Comparison of ENCODE assay signal across 10 cellular contexts in genomic region chr2:43898134-43898957, GRCh38. TPM values are rescaled to one million over a fixed set of nuclear protein-coding genes. Genes with fewer than 3 reads are reported as not detected.
DNase-seq lines count a peak whose midpoint lies in the region; ATAC-seq, FAIRE-seq and TF ChIP-seq lines count a peak whose summit lies in the region.
"Had no signal": no experiment of that assay in that cellular context is flagged by ENCODE, and none has a peak within 500 bp of the region (broad histone marks: within the 10 kb centered on the region; RNA-seq: fewer than 3 reads in every experiment).

No MANE protein-coding gene starts in this region.

- no peak overlapping the region for H3K4me3 Mint-ChIP-seq in activated naive CD8-positive, alpha-beta T cell treated with anti-CD3 and anti-CD28 coated beads, Interleukin-2, amount 50 U/mL, for 24 hours
- H3K4me3 Mint-ChIP-seq: central memory CD8-positive, alpha-beta T cell had no signal

- H4K20me1 ChIP-seq in HepG2 (ENCODE audit: insufficient read depth, low read length) = no peaks in the 10 kb centered on the region

- H3K4me1 Mint-ChIP-seq in activated naive CD8-positive, alpha-beta T cell treated with anti-CD3 and anti-CD28 coated beads, Interleukin-2, amount 50 U/mL, for 24 hours = no peaks in the 10 kb centered on the region
- H3K4me1 Mint-ChIP-seq: central memory CD8-positive, alpha-beta T cell had no signal

- peak; percentile 47 for TF ChIP-seq CTCF in BE2C (IDR thresholded peaks at IDR 0.05; ENCODE audit: low read depth, low read length)
- TF ChIP-seq CTCF in LNCaP clone FGC (IDR thresholded peaks at IDR 0.05; ENCODE audit: control insufficient read depth, extremely low read depth, insufficient read depth) = peak; percentile 39
- TF ChIP-seq CTCF in WERI-Rb-1 (IDR thresholded peaks at IDR 0.05; ENCODE audit: low read depth, low read length) = peak; percentile 55
- peak; percentile 59 for TF ChIP-seq CTCF in HepG2 (CRISPR knock-in tag; IDR thresholded peaks at IDR 0.05)
- TF ChIP-seq CTCF in RWPE1 (conservative IDR thresholded peaks at IDR 0.05; ENCODE audit: low read depth) = no peak
- no peak for TF ChIP-seq CTCF in omental fat pad (IDR thresholded peaks at IDR 0.05)

- H3K9ac ChIP-seq in HepG2 (ENCODE audit: insufficient read depth, low read depth, low read length) = no peak overlapping the region

- H2AFZ ChIP-seq in HepG2 (ENCODE audit: low read length) = no peak overlapping the region

- TF ChIP-seq EP300 in HepG2 (IDR thresholded peaks at IDR 0.05; ENCODE audit: low read depth in 2 of 2, low read length in 2 of 2) = no peak
- TF ChIP-seq EP300 in HepG2 (CRISPR knock-in tag; IDR thresholded peaks at IDR 0.05; ENCODE audit: borderline replicate concordance) = no peak

- TF ChIP-seq RAD21 in HepG2 (CRISPR knock-in tag; IDR thresholded peaks at IDR 0.05) = no peak

- POLR2A ChIA-PET in HepG2 (lab: Yijun Ruan, JAX) (no interaction called here), RWPE1 (lab: Yijun Ruan, JAX; ENCODE audit: low non-redundant PET) (no interaction called here)

- no peaks in the 10 kb centered on the region for H3K9me3 ChIP-seq in BE2C
- no peaks in the 10 kb centered on the region for H3K9me3 ChIP-seq in WERI-Rb-1 (ENCODE audit: severe bottlenecking)
- H3K9me3 ChIP-seq in HepG2 (ENCODE audit: low read length) = no peaks in the 10 kb centered on the region

- in situ Hi-C loops in HepG2 (cut with HindIII; ENCODE audit: extremely low pct_ligation_motif_present, low pct_unique_long_range_greater_than_20kb) = no loop called here

- BruUV-seq in HepG2 (replicated peaks; lab: Mats Ljungman, UMichigan) = no TSS peak

- H3K36me3 ChIP-seq in BE2C (peaks cover 90% of the 10 kb centered on the region), WERI-Rb-1 (peaks cover 83% of the 10 kb centered on the region), HepG2 (replicated peaks in 1 of 2; ENCODE audit: control insufficient read depth in 1 of 2, insufficient read depth in 2 of 2, low read length in 2 of 2) (peaks cover 18 to 80% of the 10 kb centered on the region in 2 experiments)

- intact Hi-C loops in HepG2 (cut with micrococcal nuclease; ENCODE audit: unreplicated experiment) = no loop called here

- TF ChIP-seq POLR2A in HepG2 (IDR thresholded peaks at IDR 0.05; ENCODE audit: insufficient read depth in 1 of 2, low read depth in 2 of 2, low read length in 2 of 2) = no peak

- H3K27me3 ChIP-seq in BE2C (no peaks in the 10 kb centered on the region), WERI-Rb-1 (ENCODE audit: insufficient read depth, low read depth, severe bottlenecking) (no peaks in the 10 kb centered on the region), HepG2 (ENCODE audit: control insufficient read depth in 1 of 2, insufficient read depth in 2 of 2, low read length in 2 of 2) (no peaks in the 10 kb centered on the region)

- CTCF ChIA-PET in HepG2 (lab: Yijun Ruan, JAX; ENCODE audit: low intra/inter-chr PET ratio, low total read pairs) = interaction anchor here (1.4 kb wide), 1 partner anchor 20 kb away, joined by 4 read pairs; no protein-coding TSS in a partner anchor
- CTCF ChIA-PET in RWPE1 (lab: Yijun Ruan, JAX) = no interaction called here

- no peak overlapping the region for H3K4me2 ChIP-seq in HepG2 (ENCODE audit: low read depth, low read length)

- ATAC-seq in HepG2 (peak; percentile 79), omental fat pad (ENCODE audit: low FRiP score) (no peak)
- no peak for ATAC-seq in activated naive CD8-positive, alpha-beta T cell treated with anti-CD3 and anti-CD28 coated beads, Interleukin-2, amount 50 U/mL, for 24 hours

- no peak for FAIRE-seq in HepG2 (lab: Jason Lieb, UNC)

- peaks cover 75% of the 10 kb centered on the region for H3K36me3 Mint-ChIP-seq in activated naive CD8-positive, alpha-beta T cell treated with anti-CD3 and anti-CD28 coated beads, Interleukin-2, amount 50 U/mL, for 24 hours (ENCODE audit: low read depth)

- H3K79me2 ChIP-seq in HepG2 (ENCODE audit: insufficient read depth, low read length) = no peaks in the 10 kb centered on the region

- H3K27me3 Mint-ChIP-seq in activated naive CD8-positive, alpha-beta T cell treated with anti-CD3 and anti-CD28 coated beads, Interleukin-2, amount 50 U/mL, for 24 hours = no peaks in the 10 kb centered on the region
- H3K27me3 Mint-ChIP-seq: central memory CD8-positive, alpha-beta T cell had no signal

- H3K9me3 Mint-ChIP-seq in activated naive CD8-positive, alpha-beta T cell treated with anti-CD3 and anti-CD28 coated beads, Interleukin-2, amount 50 U/mL, for 24 hours = no peaks in the 10 kb centered on the region
- H3K9me3 Mint-ChIP-seq: central memory CD8-positive, alpha-beta T cell had no signal

- DNase-seq in BE2C = peak; percentile 44
- peak; percentile 36 for DNase-seq in LNCaP clone FGC (ENCODE audit: low read depth)
- no peak for DNase-seq in WERI-Rb-1
- peak; percentile 22 for DNase-seq in HepG2 (ENCODE audit: low spot score)
- no peak for DNase-seq in RWPE1 (ENCODE audit: low spot score)
- no peak for DNase-seq in activated naive CD8-positive, alpha-beta T cell treated with anti-CD3 and anti-CD28 coated beads, Interleukin-2, amount 50 U/mL, for 24 hours
- no peak for DNase-seq in cerebellum (ENCODE audit: low spot score)
- DNase-seq in omental fat pad (ENCODE audit: low spot score) = no peak

- 96% methylated on average over 14 of the region's 14 CpGs for WGBS in HepG2 (ENCODE audit: low lambda C conversion rate)

- H3K27ac ChIP-seq in WERI-Rb-1 = no peak overlapping the region
- H3K27ac ChIP-seq in HepG2 (ENCODE audit: extremely low read length, insufficient read depth, low read length) = no peak overlapping the region
- no peak overlapping the region for H3K27ac ChIP-seq in RWPE1

- no peaks in the 10 kb centered on the region for H3K4me1 ChIP-seq in BE2C
- no peaks in the 10 kb centered on the region for H3K4me1 ChIP-seq in HepG2 (ENCODE audit: insufficient read depth, low read length)

- no peak overlapping the region for H3K4me3 ChIP-seq in BE2C (ENCODE audit: low read depth, low read length)
- H3K4me3 ChIP-seq in LNCaP clone FGC (ENCODE audit: low read depth, low read length) = no peak overlapping the region
- no peak overlapping the region for H3K4me3 ChIP-seq in WERI-Rb-1 (ENCODE audit: low read depth, low read length)
- H3K4me3 ChIP-seq in HepG2 (replicated peaks in 1 of 3; ENCODE audit: insufficient read depth in 1 of 3, low read depth in 2 of 3, low read length in 3 of 3) = no peak overlapping the region

- no peak overlapping the region for H3K27ac Mint-ChIP-seq in activated naive CD8-positive, alpha-beta T cell treated with anti-CD3 and anti-CD28 coated beads, Interleukin-2, amount 50 U/mL, for 24 hours

RNA-seq across cellular contexts. Expression of gene ABCG8, which starts 59.6 kb away (rescaled TPM):
- 0.19 TPM for polyA plus RNA-seq in BE2C (2012; ENCODE audit: insufficient read depth, insufficient read length, low read depth)
- 6.8 and 8.8 TPM in 2 replicates for total RNA-seq in HepG2 (2016; rRNA removed; fragmentation: Illumina TruSeq; extraction: Trizol)
- 0.88 and 1.2 TPM in 2 replicates for total RNA-seq in HepG2 (2016; cell fraction: cytosol; rRNA removed; fragmentation: Illumina TruSeq; extraction: Trizol; ENCODE audit: low read depth)
- 6.9 and 9.5 TPM in 2 replicates for total RNA-seq in HepG2 (2016; cell fraction: insoluble cytoplasmic fraction; rRNA removed; fragmentation: Illumina TruSeq; extraction: Trizol)
- total RNA-seq in HepG2 (2016; cell fraction: membrane; rRNA removed; fragmentation: Illumina TruSeq; extraction: Trizol) = 4.1 and 4.5 TPM in 2 replicates
- total RNA-seq in HepG2 (2016; cell fraction: nucleus; rRNA removed; fragmentation: Illumina TruSeq; extraction: Trizol) = 14.4 and 15.5 TPM in 2 replicates
- polyA plus RNA-seq in HepG2 (2011; rRNA removed) = 8.1 and 10.0 TPM in 2 replicates
- 6.5 and 7.5 TPM in 2 replicates for polyA plus RNA-seq in HepG2 (2011; cell fraction: cytosol; rRNA removed)
- polyA plus RNA-seq in HepG2 (2011; cell fraction: nucleus; rRNA removed) = 18.9 and 20.1 TPM in 2 replicates
- 8.7 and 11.5 TPM in 2 replicates for polyA plus RNA-seq in HepG2 (2012)
- 1.5 and 1.8 TPM in 2 replicates for polyA plus RNA-seq in HepG2 (2016; cell fraction: cytosol; fragmentation: Illumina TruSeq; extraction: Trizol; ENCODE audit: low read depth)
- 6.3 and 8.4 TPM in 2 replicates for polyA plus RNA-seq in HepG2 (2016; cell fraction: insoluble cytoplasmic fraction; fragmentation: Illumina TruSeq; extraction: Trizol; ENCODE audit: low read depth)
- 2.7 and 2.9 TPM in 2 replicates for polyA plus RNA-seq in HepG2 (2016; cell fraction: membrane; fragmentation: Illumina TruSeq; extraction: Trizol; ENCODE audit: low read depth)
- 23.7 and 27.2 TPM in 2 replicates for polyA plus RNA-seq in HepG2 (2016; cell fraction: nucleus; fragmentation: Illumina TruSeq; extraction: Trizol; ENCODE audit: insufficient read depth, low read depth)
- 0.05 and 27.2 TPM in 2 replicates for polyA minus RNA-seq in HepG2 (2011; rRNA and poly(A)+ RNA removed; ENCODE audit: low replicate concordance)
- polyA minus RNA-seq in HepG2 (2011; cell fraction: cytosol; rRNA and poly(A)+ RNA removed) = 6.4 and 6.6 TPM in 2 replicates
- polyA minus RNA-seq in HepG2 (2011; cell fraction: nucleus; rRNA and poly(A)+ RNA removed) = 12.2 and 14.0 TPM in 2 replicates
- 0.27 TPM for total RNA-seq in cerebellum
- under 1 TPM in 1 of 4 donors, not detected in 3; 0.16 TPM for total RNA-seq in omental fat pad
- total RNA-seq: mononuclear cell had no signal

RNA-seq across cellular contexts. Expression of gene ABCG5, which starts 59.7 kb away (rescaled TPM):
- not detected for polyA plus RNA-seq in BE2C (2012; ENCODE audit: insufficient read depth, insufficient read length, low read depth)
- total RNA-seq in HepG2 (2016; rRNA removed; fragmentation: Illumina TruSeq; extraction: Trizol) (5.8 and 15.1 TPM in 2 replicates), cerebellum (not detected), omental fat pad (not detected)
- total RNA-seq in HepG2 (2016; cell fraction: cytosol; rRNA removed; fragmentation: Illumina TruSeq; extraction: Trizol; ENCODE audit: low read depth) = 5.3 and 5.7 TPM in 2 replicates
- total RNA-seq in HepG2 (2016; cell fraction: insoluble cytoplasmic fraction; rRNA removed; fragmentation: Illumina TruSeq; extraction: Trizol) = 5.6 and 16.0 TPM in 2 replicates
- total RNA-seq in HepG2 (2016; cell fraction: membrane; rRNA removed; fragmentation: Illumina TruSeq; extraction: Trizol) = 7.7 and 8.7 TPM in 2 replicates
- 23.5 and 27.9 TPM in 2 replicates for total RNA-seq in HepG2 (2016; cell fraction: nucleus; rRNA removed; fragmentation: Illumina TruSeq; extraction: Trizol)
- 38.8 and 39.0 TPM in 2 replicates for polyA plus RNA-seq in HepG2 (2011; rRNA removed)
- 12.7 and 15.4 TPM in 2 replicates for polyA plus RNA-seq in HepG2 (2011; cell fraction: cytosol; rRNA removed)
- polyA plus RNA-seq in HepG2 (2011; cell fraction: nucleus; rRNA removed) = 217 and 232 TPM in 2 replicates
- 20.2 and 28.6 TPM in 2 replicates for polyA plus RNA-seq in HepG2 (2012)
- 3.8 and 4.6 TPM in 2 replicates for polyA plus RNA-seq in HepG2 (2016; cell fraction: cytosol; fragmentation: Illumina TruSeq; extraction: Trizol; ENCODE audit: low read depth)
- polyA plus RNA-seq in HepG2 (2016; cell fraction: insoluble cytoplasmic fraction; fragmentation: Illumina TruSeq; extraction: Trizol; ENCODE audit: low read depth) = 5.9 and 6.3 TPM in 2 replicates
- polyA plus RNA-seq in HepG2 (2016; cell fraction: membrane; fragmentation: Illumina TruSeq; extraction: Trizol; ENCODE audit: low read depth) = 6.7 and 6.8 TPM in 2 replicates
- polyA plus RNA-seq in HepG2 (2016; cell fraction: nucleus; fragmentation: Illumina TruSeq; extraction: Trizol; ENCODE audit: insufficient read depth, low read depth) = 70.1 and 70.4 TPM in 2 replicates
- polyA minus RNA-seq in HepG2 (2011; rRNA and poly(A)+ RNA removed; ENCODE audit: low replicate concordance) = 18.3 TPM in 1 of 2 replicates, not detected in the other
- 3.8 and 5.0 TPM in 2 replicates for polyA minus RNA-seq in HepG2 (2011; cell fraction: cytosol; rRNA and poly(A)+ RNA removed)
- 34.4 and 34.7 TPM in 2 replicates for polyA minus RNA-seq in HepG2 (2011; cell fraction: nucleus; rRNA and poly(A)+ RNA removed)
- total RNA-seq: mononuclear cell had no signal

Comparison
In these comparisons a context has a peak if more than half of its experiments do, and no peak if none do; other contexts are left out.
1. DNase-seq: peak in BE2C (single experiment), LNCaP clone FGC (single experiment) and HepG2 (single experiment); none in WERI-Rb-1 (single experiment), RWPE1 (single experiment), activated naive CD8-positive, alpha-beta T cell treated with anti-CD3 and anti-CD28 coated beads, Interleukin-2, amount 50 U/mL, for 24 hours (single experiment), cerebellum (single experiment) and omental fat pad (single experiment).
2. CTCF ChIP-seq: peak in BE2C (single experiment), LNCaP clone FGC (single experiment), WERI-Rb-1 (single experiment) and HepG2 (single experiment); none in RWPE1 (single experiment) and omental fat pad (0 of 3).